In the genomic region with DNA sequence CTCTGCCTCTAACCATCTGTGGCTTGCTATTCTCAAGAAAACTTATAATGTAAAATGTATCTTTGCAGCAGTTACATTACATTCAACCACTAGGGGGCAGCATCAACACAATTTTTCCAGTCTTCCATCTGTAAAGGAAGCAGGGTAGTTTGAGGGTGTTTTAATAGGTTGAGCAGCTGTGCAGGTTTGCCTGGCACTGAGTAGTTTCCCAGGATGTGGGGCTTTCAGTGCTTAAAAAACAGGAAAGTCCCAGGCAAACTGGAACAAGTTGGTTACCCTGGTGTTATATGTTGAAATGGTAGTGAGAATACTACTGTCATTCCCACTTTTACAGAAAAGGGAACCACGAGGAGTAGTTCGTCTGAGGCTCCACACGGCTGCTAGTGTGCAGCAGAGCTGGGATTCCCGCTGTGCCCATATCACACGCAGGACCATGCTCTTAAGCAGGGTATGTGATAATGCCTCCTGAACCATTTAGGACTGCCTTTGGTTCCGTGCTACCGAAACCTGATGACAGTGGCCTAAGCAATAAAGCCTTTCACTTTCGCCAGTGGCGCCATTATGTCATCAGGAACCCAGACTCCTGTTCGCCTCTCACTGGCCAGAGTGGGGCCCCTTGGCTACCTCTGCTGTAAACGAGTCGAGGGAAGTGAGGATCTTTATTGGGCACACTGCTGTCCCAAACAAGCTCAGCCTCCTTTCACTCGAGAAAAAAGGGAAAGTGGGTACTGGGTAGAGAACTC, we compare ENCODE assay signal across 8 cellular contexts.
DNase-seq lines count a peak whose midpoint lies in the region; ATAC-seq and TF ChIP-seq lines count a peak whose summit lies in the region.

No MANE protein-coding gene starts in this region.

- DNase-seq in GDM1 (lab: John Stamatoyannopoulos, UW) (peak; percentile 63), HAP-1 (ENCODE audit: low spot score in 2 of 2) (peak; percentile 57 to 79), NAMALWA (ENCODE audit: low spot score) (peak; percentile 89), SHP77 treated with DMSO at 0.1 percent for 48 hours (lab: John Stamatoyannopoulos, UW) (peak; percentile 59), adrenal gland (peak in 6 of 7 donors; percentile 58 to 79 (median 74)), left ventricle myocardium superior (no peak), gastrocnemius medialis (no peak)

- H3K27ac ChIP-seq in adrenal gland (no peak overlapping the region), gastrocnemius medialis (no peak overlapping the region)

- 68 to 73% (median 70%) methylated on average over 12 to 13 of the region's 13 CpGs for WGBS in adrenal gland, 4 donors

- no peaks in the 10 kb centered on the region for H3K4me1 ChIP-seq in HAP-1
- H3K4me1 ChIP-seq in adrenal gland (replicated peaks in 1 of 2): peaks cover 6 to 11% of the 10 kb centered on the region in 2 donors
- H3K4me1 ChIP-seq in gastrocnemius medialis: no peaks in the 10 kb centered on the region

- TF ChIP-seq POLR2A in adrenal gland (IDR thresholded peaks at IDR 0.05): no peak
- TF ChIP-seq POLR2A in gastrocnemius medialis (IDR thresholded peaks at IDR 0.05): no peak

- H3K4me3 ChIP-seq in HAP-1 (no peak overlapping the region), adrenal gland (no peak overlapping the region), gastrocnemius medialis (no peak overlapping the region)

- in situ Hi-C loops in HAP-1 (cut with MboI; ENCODE audit: low sequenced_read_pairs): loop anchor here (25.0 kb wide), 1 partner anchor 259 kb away; no protein-coding TSS in a partner anchor
- in situ Hi-C loops in gastrocnemius medialis (cut with MboI; ENCODE audit: low sequenced_read_pairs in 4 of 4): loop anchor here in 3 of 4 donors (10.0 to 25.0 kb wide), 3 partner anchors 151 to 584 kb away; a partner anchor contains a TSS

- H3K27me3 ChIP-seq in HAP-1 (ENCODE audit: low read depth) (no peaks in the 10 kb centered on the region), adrenal gland (no peaks in the 10 kb centered on the region), gastrocnemius medialis (no peaks in the 10 kb centered on the region)

- intact Hi-C loops in adrenal gland (cut with DNase I): no loop called here
- intact Hi-C loops in left ventricle myocardium superior (cut with micrococcal nuclease): no loop called here
- intact Hi-C loops in gastrocnemius medialis (cut with DNase I; ENCODE audit: low total_unique reads): loop anchor here (2.0 kb wide), 1 partner anchor 257 kb away; no protein-coding TSS in a partner anchor

- peak; percentile 73 to 94 (median 80) for TF ChIP-seq CTCF in adrenal gland (IDR thresholded peaks at IDR 0.05)
- TF ChIP-seq CTCF in gastrocnemius medialis (IDR thresholded peaks at IDR 0.05 in 4 of 5, conservative IDR thresholded peaks at IDR 0.05 in 1 of 5): peak; percentile 61 to 87 (median 69)

- ATAC-seq in left ventricle myocardium superior (peak; percentile 77), gastrocnemius medialis (peak; percentile 78 to 85), HG02884 (IDR thresholded peaks at IDR 0.05; ENCODE audit: unreplicated experiment) (no peak)

- H3K9me3 ChIP-seq in HAP-1 (no peaks in the 10 kb centered on the region), adrenal gland (replicated peaks in 1 of 3) (no peaks in the 10 kb centered on the region), gastrocnemius medialis (no peaks in the 10 kb centered on the region)

- H3K36me3 ChIP-seq in HAP-1 (replicated peaks) (no peaks in the 10 kb centered on the region), adrenal gland (replicated peaks in 1 of 2) (no peaks in the 10 kb centered on the region), gastrocnemius medialis (no peaks in the 10 kb centered on the region)

Comparison
In these comparisons a context has a peak if more than half of its experiments do, and no peak if none do; other contexts are left out.
1. DNase-seq: peak in GDM1 (single experiment), HAP-1 (2 of 2), NAMALWA (single experiment), SHP77 treated with DMSO at 0.1 percent for 48 hours (single experiment) and adrenal gland (6 of 7); none in left ventricle myocardium superior (single experiment) and gastrocnemius medialis (0 of 2).